ENCODE assay signal across 34 cellular contexts in the genomic region with DNA sequence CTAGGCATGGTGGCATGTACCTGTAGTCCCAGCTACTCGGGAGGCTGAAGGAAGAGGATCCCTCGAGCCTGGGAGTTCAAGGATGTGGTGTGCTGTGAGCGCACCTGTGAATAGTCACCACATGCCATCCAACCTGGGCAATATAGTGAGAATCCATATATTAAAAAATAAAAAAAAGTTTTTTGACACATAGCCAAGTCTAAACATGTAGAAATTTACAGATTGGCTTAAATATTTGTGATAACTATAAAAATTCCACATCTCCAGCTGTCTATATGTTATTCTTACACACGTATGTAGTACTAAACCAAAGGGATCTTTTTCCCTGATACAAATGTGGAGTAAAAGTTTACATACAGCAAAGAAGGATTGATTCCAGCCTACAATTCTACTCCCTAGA.
"Had no signal": no experiment of that assay in that cellular context is flagged by ENCODE, and none has a peak within 500 bp of the region (broad histone marks: within the 10 kb centered on the region; RNA-seq: fewer than 3 reads in every experiment).

No MANE protein-coding gene starts in this region.

- H3K36me3 ChIP-seq: MG63 had no signal

- H3K9me3 ChIP-seq: MG63 had no signal

- H3K27me3 ChIP-seq: MG63 had no signal

- DNase-seq: Karpas-422, Kasumi-1, MG63, MM.1S, MV-4-11, NCI-H1048, NCI-H1092, NCI-H1092 treated with DMSO at 0.1 percent for 48 hours, NCI-H1105, NCI-H1105 treated with DMSO at 0.1 percent for 48 hours, NCI-H1417, NCI-H1417 treated with DMSO at 0.1 percent for 48 hours, NCI-H1436, NCI-H1436 treated with DMSO at 0.1 percent for 48 hours, NCI-H146, NCI-H1694, NCI-H1694 treated with DMSO at 0.1 percent for 48 hours, NCI-H187, NCI-H187 treated with DMSO at 0.1 percent for 48 hours, NCI-H1930, NCI-H2029, NCI-H2029 treated with DMSO at 0.1 percent for 48 hours, NCI-H2081, NCI-H2081 treated with DMSO at 0.1 percent for 48 hours, NCI-H2107, NCI-H2171, NCI-H2171 treated with DMSO at 0.1 percent for 48 hours, NCI-H2227 treated with DMSO at 0.1 percent for 48 hours, NCI-H226, NCI-H345, NCI-H446, NCI-H446 treated with DMSO at 0.1 percent for 48 hours, NCI-H510A, NCI-H510A treated with DMSO at 0.1 percent for 48 hours had no signal

- H3K4me3 ChIP-seq: MG63 had no signal
